22 cellular contexts compared by ENCODE assay signal in genomic region chr4:38065181-38065580, GRCh38.
"Had no signal": no experiment of that assay in that cellular context is flagged by ENCODE, and none has a peak within 500 bp of the region (broad histone marks: within the 10 kb centered on the region; RNA-seq: fewer than 3 reads in every experiment).

No MANE protein-coding gene starts in this region.

- H3K27ac Mint-ChIP-seq: nephron; stimulated activated effector memory CD8-positive, alpha-beta T cell treated with anti-CD3 and anti-CD28 coated beads, Interleukin-12 subunit alpha, Interleukin-12 subunit beta, amount 100 ng/mL, for 72 hours; stimulated activated naive CD8-positive, alpha-beta T cell treated with anti-CD3 and anti-CD28 coated beads, Interleukin-15, Interleukin-2, amounts not matched to agents 100 ng/mL and 50 ng/mL, for 24 hours had no signal

- H3K4me3 Mint-ChIP-seq: naive thymus-derived CD8-positive, alpha-beta T cell; nephron; neural crest cell; stimulated activated effector memory CD8-positive, alpha-beta T cell treated with anti-CD3 and anti-CD28 coated beads, Interleukin-12 subunit alpha, Interleukin-12 subunit beta, amount 100 ng/mL, for 72 hours; stimulated activated naive CD8-positive, alpha-beta T cell treated with anti-CD3 and anti-CD28 coated beads, Interleukin-15, Interleukin-2, amounts not matched to agents 100 ng/mL and 50 ng/mL, for 24 hours had no signal

- H3K27me3 Mint-ChIP-seq: naive thymus-derived CD8-positive, alpha-beta T cell; stimulated activated naive CD8-positive, alpha-beta T cell treated with anti-CD3 and anti-CD28 coated beads, Interleukin-15, Interleukin-2, amounts not matched to agents 100 ng/mL and 50 ng/mL, for 24 hours had no signal

- H3K9me3 Mint-ChIP-seq: naive thymus-derived CD8-positive, alpha-beta T cell; nephron; neural crest cell; stimulated activated effector memory CD8-positive, alpha-beta T cell treated with anti-CD3 and anti-CD28 coated beads, Interleukin-12 subunit alpha, Interleukin-12 subunit beta, amount 100 ng/mL, for 72 hours; stimulated activated naive CD8-positive, alpha-beta T cell treated with anti-CD3 and anti-CD28 coated beads, Interleukin-15, Interleukin-2, amounts not matched to agents 100 ng/mL and 50 ng/mL, for 24 hours had no signal

- DNase-seq: islet precursor cell; lower lobe of right lung; mammary epithelial cell; mesenchymal stem cell; naive thymus-derived CD8-positive, alpha-beta T cell; nucleus accumbens; pancreas; posterior cingulate gyrus; retina; right cardiac atrium; sigmoid colon; small intestine; spleen; stimulated activated CD4-positive, alpha-beta T cell treated with anti-CD3 and anti-CD28 coated beads, Interleukin-4, amount 100 ng/mL, for 24 hours; stimulated activated naive CD4-positive, alpha-beta T cell; tibial artery; trophoblast cell; upper lobe of right lung had no signal
